Comparison of ENCODE assay signal across 24 cellular contexts in the genomic region with DNA sequence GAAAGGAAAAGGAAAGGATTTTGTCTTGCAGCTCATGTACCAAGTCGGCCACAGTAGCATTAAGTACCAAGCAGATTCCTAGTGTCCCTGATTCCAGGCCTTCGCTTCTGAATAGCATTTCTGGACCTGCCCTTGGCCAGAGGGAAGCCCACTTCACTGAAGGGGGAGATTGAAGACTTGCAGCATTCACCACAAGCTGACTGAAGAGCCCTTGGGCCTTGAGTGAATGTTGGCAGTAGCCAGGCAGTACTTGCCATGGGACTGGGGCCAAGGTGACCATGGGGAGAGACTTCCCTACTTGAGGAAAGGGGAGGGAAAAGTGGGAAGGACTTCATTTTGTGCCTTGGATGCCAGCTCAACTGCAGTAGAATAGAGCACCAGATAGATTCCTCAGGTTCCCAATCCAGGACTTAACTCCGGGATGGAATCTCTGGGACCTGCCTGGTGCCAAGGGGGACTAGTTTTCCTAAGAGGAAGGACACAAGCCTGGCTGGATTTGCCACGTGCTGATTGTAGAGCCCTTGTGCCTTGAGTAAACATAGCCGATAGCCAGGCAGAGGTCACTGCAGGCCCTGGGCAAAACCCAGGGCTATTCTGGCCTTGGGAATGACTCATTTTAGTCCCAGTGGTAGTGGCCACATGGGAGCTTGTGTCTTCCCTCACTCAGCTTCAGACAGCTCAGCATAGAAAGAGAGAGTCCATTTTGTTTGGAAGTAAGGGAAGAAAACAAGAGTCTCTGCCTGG.
"Had no signal": no experiment of that assay in that cellular context is flagged by ENCODE, and none has a peak within 500 bp of the region (broad histone marks: within the 10 kb centered on the region; RNA-seq: fewer than 3 reads in every experiment).

No MANE protein-coding gene starts in this region.

- ATAC-seq: left cardiac atrium; left lobe of liver; naive thymus-derived CD8-positive, alpha-beta T cell; pancreas; right cardiac atrium; sciatic nerve; stimulated activated naive B cell treated with anti-CD40 and anti-IgM and Interleukin-4, amounts not matched to agents 10 μg/mL and 1 μg/mL and 100 μg/mL, for 72 hours; stimulated activated naive CD8-positive, alpha-beta T cell treated with anti-CD3 and anti-CD28 coated beads, Interleukin-15, Interleukin-2, amounts not matched to agents 100 U/mL and 50 U/mL, for 24 hours had no signal

- H3K36me3 ChIP-seq: pancreas, prostate gland, stomach, thoracic aorta, tibial artery, uterus had no signal

- FAIRE-seq: keratinocyte, pancreas had no signal

- H3K4me3 ChIP-seq: pancreas, prostate gland, skin epidermis, stomach, thoracic aorta, tibial artery, uterus had no signal

- H3K27me3 ChIP-seq: pancreas, stomach, tibial artery, uterus had no signal

- H3K27ac ChIP-seq: pancreas, prostate gland, skin epidermis, stomach, thoracic aorta, tibial artery, uterus had no signal

- DNase-seq: hippocampal formation; kidney glomerular epithelial cell; left cardiac atrium; nucleus accumbens; pancreas; retina; stimulated activated CD4-positive, alpha-beta T cell treated with anti-CD3 and anti-CD28 coated beads, Interleukin-12 subunit alpha, Interleukin-12 subunit beta, amount 100 ng/mL, for 4 hours; stimulated activated CD4-positive, alpha-beta T cell treated with anti-CD3 and anti-CD28 coated beads, Interleukin-15, amount 100 ng/mL, for 24 hours; stimulated activated CD4-positive, alpha-beta T cell treated with anti-CD3 and anti-CD28 coated beads, Interleukin-2, amount 100 ng/mL, for 24 hours; stimulated activated CD4-positive, alpha-beta T cell treated with anti-CD3 and anti-CD28 coated beads, Interleukin-4, amount 100 ng/mL, for 1 hour; stimulated activated naive B cell treated with anti-CD40 and anti-IgM and Interleukin-4, amounts not matched to agents 10 μg/mL and 1 μg/mL and 100 μg/mL, for 72 hours; stimulated activated naive CD8-positive, alpha-beta T cell treated with anti-CD3 and anti-CD28 coated beads, Interleukin-15, Interleukin-2, amounts not matched to agents 100 U/mL and 50 U/mL, for 24 hours; stomach; tibial artery; trophoblast cell; uterus had no signal

- H3K9me3 ChIP-seq: pancreas, prostate gland had no signal

- H3K4me1 ChIP-seq: pancreas, prostate gland, stomach, tibial artery, uterus had no signal
